In genomic region chr2:170180031-170180566, GRCh38 we compare ENCODE assay signal across 9 cellular contexts. TPM values are rescaled to one million over a fixed set of nuclear protein-coding genes. Genes with fewer than 3 reads are reported as not detected.
DNase-seq lines count a peak whose midpoint lies in the region; ATAC-seq, FAIRE-seq and TF ChIP-seq lines count a peak whose summit lies in the region.
"Had no signal": no experiment of that assay in that cellular context is flagged by ENCODE, and none has a peak within 500 bp of the region (broad histone marks: within the 10 kb centered on the region; RNA-seq: fewer than 3 reads in every experiment).

No MANE protein-coding gene starts in this region.

- H3K4ac ChIP-seq in H1 (replicated peaks; ENCODE audit: insufficient read length, low read depth, low read length): no peak overlapping the region

- H3K36me3 ChIP-seq in H1 (ENCODE audit: control insufficient read depth in 2 of 4, insufficient read depth in 4 of 4, low read length in 3 of 4) (no peaks in the 10 kb centered on the region), heart right ventricle (no peaks in the 10 kb centered on the region), heart left ventricle (no peaks in the 10 kb centered on the region)
- H3K36me3 ChIP-seq: left ventricle myocardium inferior had no signal

- H3K4me2 ChIP-seq in H1 (ENCODE audit: insufficient read depth in 1 of 2, low read depth in 2 of 2, low read length in 2 of 2): no peak overlapping the region

- H2AK5ac ChIP-seq in H1 (ENCODE audit: low read depth, low read length): no peak overlapping the region

- TF ChIP-seq POLR2A in H1 (IDR thresholded peaks at IDR 0.05; ENCODE audit: control extremely low read depth in 1 of 2, low read depth in 2 of 2, low read length in 2 of 2): no peak
- TF ChIP-seq POLR2A in heart left ventricle (IDR thresholded peaks at IDR 0.05): no peak

- peaks cover 0 to 7% (median 4%) of the 10 kb centered on the region in 4 experiments; a peak in 2 of 7 replicates for H3K4me1 ChIP-seq in H1 (replicated peaks in 1 of 4; ENCODE audit: control insufficient read depth in 3 of 4, insufficient read depth in 4 of 4, low read length in 3 of 4)
- peaks cover 0 to 8% (median 0%) of the 10 kb centered on the region in 9 donors for H3K4me1 ChIP-seq in heart right ventricle
- H3K4me1 ChIP-seq in heart left ventricle: peaks cover 0 to 3% (median 0%) of the 10 kb centered on the region in 12 donors
- H3K4me1 ChIP-seq: left ventricle myocardium inferior had no signal

- H3K9me3 ChIP-seq in H1 (ENCODE audit: insufficient read depth in 2 of 2, low read depth in 1 of 2, low read length in 1 of 2): peaks cover 0 to 1% of the 10 kb centered on the region in 2 experiments; a peak in 2 of 4 replicates
- peaks cover 0 to 11% (median 2%) of the 10 kb centered on the region in 11 donors for H3K9me3 ChIP-seq in heart right ventricle
- peaks cover 0 to 11% (median 2%) of the 10 kb centered on the region in 12 donors for H3K9me3 ChIP-seq in heart left ventricle

- DNase-seq in GM18507 (ENCODE audit: extremely low spot score, insufficient read length, low read depth) (no peak), H1 (ENCODE audit: low read depth in 1 of 2, low spot score in 2 of 2) (no peak), T-helper 1 cell (no peak), heart right ventricle (no peak), heart left ventricle (no peak), coronary artery (ENCODE audit: low spot score) (no peak)
- DNase-seq: left ventricle myocardium inferior had no signal

- peak overlapping the region in 1 of 4 experiments; percentile 43; a peak in 1 of 7 replicates for H3K9ac ChIP-seq in H1 (replicated peaks in 1 of 4; ENCODE audit: extremely low read depth in 1 of 4, low read depth in 3 of 4, low read length in 3 of 4)

- H4K91ac ChIP-seq in H1 (replicated peaks; ENCODE audit: insufficient read length, low read length): no peak overlapping the region

- no peaks in the 10 kb centered on the region for H3K79me1 ChIP-seq in H1 (ENCODE audit: low read depth, low read length)

- no peak overlapping the region for H3K14ac ChIP-seq in H1 (ENCODE audit: insufficient read length)

- no peak overlapping the region for H4K8ac ChIP-seq in H1 (ENCODE audit: extremely low read depth, insufficient read depth, low read length)

- 73% methylated on average over 3 of the region's 3 CpGs; no CpG with 5 or more reads in 1 of the 2 experiments for WGBS in H1 (ENCODE audit: extremely low coverage in 1 of 2, insufficient coverage in 1 of 2, insufficient read length in 1 of 2, insufficient replicate concordance in 2 of 2, low coverage in 1 of 2, low lambda C conversion rate in 2 of 2, missing lambda C conversion rate in 1 of 2), 2 experiments
- 89 to 92% methylated on average over 3 of the region's 3 CpGs for WGBS in heart right ventricle, 2 donors
- WGBS in heart left ventricle, 4 donors: 88 to 90% (median 90%) methylated on average over 3 of the region's 3 CpGs

- H4K5ac ChIP-seq in H1 (ENCODE audit: insufficient read length, low read depth, low read length): no peak overlapping the region

- no peaks in the 10 kb centered on the region for H4K20me1 ChIP-seq in H1 (replicated peaks in 1 of 2; ENCODE audit: control insufficient read depth in 1 of 2, insufficient read depth in 2 of 2, low read length in 2 of 2)

- H3K27ac ChIP-seq in H1 (ENCODE audit: low read depth, low read length): no peak overlapping the region
- no peak overlapping the region for H3K27ac ChIP-seq in heart right ventricle
- H3K27ac ChIP-seq in heart left ventricle: no peak overlapping the region
- no peak overlapping the region for H3K27ac ChIP-seq in coronary artery
- H3K27ac ChIP-seq: left ventricle myocardium inferior had no signal

- peak overlapping the region; percentile 93 for H2AFZ ChIP-seq in H1 (ENCODE audit: low read length)

- ATAC-seq in GM21528 (IDR thresholded peaks at IDR 0.05; ENCODE audit: low FRiP score, unreplicated experiment) (peak; percentile 74), HG03354 (IDR thresholded peaks at IDR 0.05; ENCODE audit: poor library complexity, severe bottlenecking, unreplicated experiment) (peak; percentile 65), heart right ventricle (no peak), heart left ventricle (no peak)

- no peak overlapping the region for H2BK5ac ChIP-seq in H1 (ENCODE audit: low read depth, low read length)

- no peak overlapping the region for H3K56ac ChIP-seq in H1 (replicated peaks; ENCODE audit: insufficient read length, low read depth, low read length)

- POLR2A ChIA-PET in H1 (lab: Charles Lee; ENCODE audit: partially characterized antibody): interaction anchor here (0.7 kb wide), 1 partner anchor 25 kb away, joined by 3 read pairs; no protein-coding TSS in a partner anchor

- no peak overlapping the region for H2BK15ac ChIP-seq in H1 (ENCODE audit: low read length)

- no peaks in the 10 kb centered on the region for H3K27me3 ChIP-seq in H1 (replicated peaks in 1 of 4; ENCODE audit: control insufficient read depth in 3 of 4, extremely low read depth in 1 of 4, insufficient read depth in 3 of 4, low read length in 3 of 4)
- no peaks in the 10 kb centered on the region for H3K27me3 ChIP-seq in heart right ventricle
- no peaks in the 10 kb centered on the region for H3K27me3 ChIP-seq in heart left ventricle

- CTCF ChIA-PET in H1 (lab: Charles Lee; ENCODE audit: partially characterized antibody): interaction anchor here (1.1 kb wide), 1 partner anchor 25 kb away, joined by 3 read pairs; no protein-coding TSS in a partner anchor

- intact Hi-C loops in heart right ventricle (cut with DNase I): no loop called here
- intact Hi-C loops in heart left ventricle (cut with DNase I): no loop called here

- no peak overlapping the region for H2BK120ac ChIP-seq in H1 (replicated peaks; ENCODE audit: low read depth, low read length)

- no peaks in the 10 kb centered on the region for H3K23me2 ChIP-seq in H1 (ENCODE audit: low read depth, low read length)

- no peak for TF ChIP-seq CTCF in H1 (IDR thresholded peaks at IDR 0.05; ENCODE audit: control extremely low read depth in 1 of 3, insufficient read depth in 1 of 3, low read depth in 1 of 3, low read length in 3 of 3)
- no peak for TF ChIP-seq CTCF in heart right ventricle (IDR thresholded peaks at IDR 0.05)
- no peak for TF ChIP-seq CTCF in heart left ventricle (IDR thresholded peaks at IDR 0.05)
- TF ChIP-seq CTCF in coronary artery (IDR thresholded peaks at IDR 0.05): no peak

- H2BK20ac ChIP-seq in H1 (ENCODE audit: low read length): no peak overlapping the region; the same call in 1 of the 2 replicates

- no peak overlapping the region for H3K23ac ChIP-seq in H1 (ENCODE audit: insufficient read length)

- TF ChIP-seq RAD21 in H1 (IDR thresholded peaks at IDR 0.05 in 1 of 2, conservative IDR thresholded peaks at IDR 0.05 in 1 of 2; ENCODE audit: low read depth in 2 of 2, low read length in 2 of 2): no peak

- peak; percentile 94 for FAIRE-seq in GM18507 (lab: Jason Lieb, UNC)
- FAIRE-seq in H1 (lab: Jason Lieb, UNC): peak; percentile 69

- no peak for TF ChIP-seq EP300 in H1 (IDR thresholded peaks at IDR 0.05; ENCODE audit: borderline replicate concordance in 1 of 2, low read depth in 2 of 2, low read length in 2 of 2)

- H3K4me3 ChIP-seq in H1 (ENCODE audit: extremely low read depth in 1 of 4, insufficient read depth in 2 of 4, low read depth in 3 of 4, low read length in 4 of 4) (no peak overlapping the region), heart right ventricle (no peak overlapping the region), heart left ventricle (no peak overlapping the region), coronary artery (no peak overlapping the region)
- H3K4me3 ChIP-seq: left ventricle myocardium inferior had no signal

- no peak overlapping the region; the same call in 1 of the 2 replicates for H3K18ac ChIP-seq in H1 (ENCODE audit: extremely low read depth, low read length)

- no peak overlapping the region for H2BK12ac ChIP-seq in H1 (ENCODE audit: low read depth, low read length)

- H3K79me2 ChIP-seq in H1 (ENCODE audit: control insufficient read depth in 1 of 2, insufficient read depth in 2 of 2, low read length in 2 of 2): no peaks in the 10 kb centered on the region

TF ChIP-seq in H1, 55 proteins besides CTCF, POLR2A, EP300 and RAD21 (continues in another document):
- TF ChIP-seq HDAC6 (IDR thresholded peaks at IDR 0.05; ENCODE audit: low read depth, low read length) (no peak), EZH2 (IDR thresholded peaks at IDR 0.05; ENCODE audit: low read depth, low read length, severe bottlenecking) (no peak), CBX5 (IDR thresholded peaks at IDR 0.05; ENCODE audit: low read depth, low read length) (no peak), SUZ12 (IDR thresholded peaks at IDR 0.05; ENCODE audit: low read length) (no peak), SIX5 (IDR thresholded peaks at IDR 0.05; ENCODE audit: low read depth, low read length) (no peak), SAP30 (IDR thresholded peaks at IDR 0.05; ENCODE audit: insufficient read depth, insufficient replicate concordance, low read length) (no peak), USF2 (IDR thresholded peaks at IDR 0.05; ENCODE audit: low read length) (no peak), SP1 (IDR thresholded peaks at IDR 0.05; ENCODE audit: low read depth, low read length) (no peak), EGR1 (IDR thresholded peaks at IDR 0.05; ENCODE audit: borderline replicate concordance, low read depth, low read length) (no peak), SIRT6 (IDR thresholded peaks at IDR 0.05; ENCODE audit: low read length) (no peak), RNF2 (IDR thresholded peaks at IDR 0.05; ENCODE audit: borderline replicate concordance, low read depth, low read length, missing control alignments, poor library complexity, severe bottlenecking) (no peak)

RNA-seq across cellular contexts. Expression of gene MYO3B, which starts 2.2 kb away (rescaled TPM):
- 0.19 and 0.27 TPM in 2 replicates for total RNA-seq in H1 (2021; fragmentation: NEBNext Ultra II Directional; extraction: Animal tissue kit (Norgen Biotek cat#: 25700))
- polyA plus RNA-seq in H1 (2011; rRNA removed) (0.11 and 0.17 TPM in 2 replicates), heart right ventricle (not detected), heart left ventricle (not detected)
- 0.16 TPM for polyA plus RNA-seq in H1 (2011; cell fraction: cytosol; rRNA removed)
- polyA plus RNA-seq in H1 (2011; cell fraction: nucleus; rRNA removed): 0.19 TPM
- polyA plus RNA-seq in H1 (2012, experiment 1 of 2): 0.13 to 0.29 TPM (median 0.17 TPM) in 4 replicates
- polyA plus RNA-seq in H1 (2012, experiment 2 of 2): not detected
- polyA plus RNA-seq in H1 (2013, experiment 1 of 2): 0.12 TPM
- 0.15 TPM for polyA plus RNA-seq in H1 (2013, experiment 2 of 2)
- 0.98 and 1.4 TPM in 2 replicates for polyA minus RNA-seq in H1 (2011; rRNA and poly(A)+ RNA removed)
- 0.22 TPM for polyA minus RNA-seq in H1 (2011; cell fraction: cytosol; rRNA and poly(A)+ RNA removed)
- 1.2 TPM for polyA minus RNA-seq in H1 (2011; cell fraction: nucleus; rRNA and poly(A)+ RNA removed)
- total RNA-seq in heart right ventricle (under 1 TPM in 4 of 10 donors, not detected in 6; 0.05 to 0.21 (median 0.09) TPM), heart left ventricle (under 1 TPM in 3 of 9 donors, not detected in 6; 0.09 to 0.19 (median 0.10) TPM)

Comparison
In these comparisons a context has a peak if more than half of its experiments do, and no peak if none do; other contexts are left out.
1. ATAC-seq: peak in GM21528 (single experiment) and HG03354 (single experiment); none in heart right ventricle (0 of 8) and heart left ventricle (0 of 4).